ENCODE assay signal across 9 cellular contexts in the genomic region with DNA sequence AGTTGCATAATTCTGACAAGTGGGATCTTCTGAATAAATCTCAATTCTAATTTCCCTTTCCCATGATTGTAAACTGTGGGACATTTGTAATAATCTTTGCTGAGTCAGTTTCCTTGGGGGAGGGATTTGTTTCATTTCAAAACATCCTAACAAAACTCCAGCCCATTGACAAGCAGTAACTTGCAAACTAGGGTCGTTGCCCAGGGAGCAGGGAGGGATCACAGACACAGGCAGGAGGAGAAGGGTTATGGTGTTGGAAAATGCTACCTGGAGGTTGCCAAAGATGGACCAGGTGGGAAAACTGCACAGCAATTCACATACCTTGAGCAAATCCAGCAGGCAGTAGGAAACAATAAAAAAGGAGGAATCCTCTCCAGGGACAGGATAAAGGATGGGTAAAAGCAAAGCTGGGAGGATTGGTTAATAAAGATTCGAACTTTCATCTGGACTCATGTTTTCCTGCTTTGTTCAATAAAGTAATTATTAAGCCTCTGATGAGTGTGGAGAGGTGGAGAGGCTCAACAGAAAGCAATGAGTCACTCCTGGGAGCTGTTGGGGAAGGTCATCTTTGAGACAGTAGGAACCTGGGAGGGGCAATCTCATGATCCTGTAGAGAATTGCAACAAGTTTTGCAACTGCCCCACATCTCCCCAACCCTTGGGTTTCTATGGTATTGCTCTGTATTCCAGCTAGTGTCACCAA.
A peak's percentile ranks its signal among the peaks of the same experiment; 100 is the strongest.
DNase-seq lines count a peak whose midpoint lies in the region; ATAC-seq, FAIRE-seq and TF ChIP-seq lines count a peak whose summit lies in the region.
"Had no signal": no experiment of that assay in that cellular context is flagged by ENCODE, and none has a peak within 500 bp of the region (broad histone marks: within the 10 kb centered on the region; RNA-seq: fewer than 3 reads in every experiment).

No MANE protein-coding gene starts in this region.

- POLR2A ChIA-PET in PC-3 (lab: Charles Lee; ENCODE audit: unreplicated experiment): no interaction called here

- no peak for TF ChIP-seq CTCF in PC-3 (conservative IDR thresholded peaks at IDR 0.05; ENCODE audit: low read depth, low read length)
- no peak for TF ChIP-seq CTCF in psoas muscle (IDR thresholded peaks at IDR 0.05)
- TF ChIP-seq CTCF in WERI-Rb-1 (IDR thresholded peaks at IDR 0.05; ENCODE audit: low read depth, low read length): no peak

- H3K9me2 ChIP-seq in PC-3 (replicated peaks; ENCODE audit: low read length): no peaks in the 10 kb centered on the region

- no peaks in the 10 kb centered on the region for H3K9me3 Mint-ChIP-seq in natural killer cell treated with Interleukin-12 subunit alpha and Interleukin-12 subunit beta and Interleukin-15 and Interleukin-18, amount 100 ng/mL, for 72 hours
- H3K9me3 Mint-ChIP-seq: activated T-cell treated with anti-CD3 and anti-CD28 coated beads, Interleukin-2, amount 50 U/mL, for 72 hours had no signal

- H4K20me1 ChIP-seq in PC-3 (ENCODE audit: low read length): no peaks in the 10 kb centered on the region

- H3K9ac ChIP-seq in PC-3 (ENCODE audit: low read length): no peak overlapping the region

- no TSS peak for BruUV-seq in PC-3 (replicated peaks; lab: Mats Ljungman, UMichigan)

- H3K4me3 ChIP-seq in PC-3 (ENCODE audit: low read length) (no peak overlapping the region), psoas muscle (no peak overlapping the region), WERI-Rb-1 (ENCODE audit: low read depth, low read length) (no peak overlapping the region)

- no peaks in the 10 kb centered on the region for H3F3A ChIP-seq in PC-3 (ENCODE audit: low read length, unreplicated experiment)

- intact Hi-C loops in PC-3 (cut with micrococcal nuclease): no loop called here
- intact Hi-C loops in psoas muscle (cut with DNase I): no loop called here

- H3K27me3 ChIP-seq in PC-3 (ENCODE audit: low read length) (no peaks in the 10 kb centered on the region), psoas muscle (ENCODE audit: insufficient read depth in 3 of 3, low read length in 2 of 3) (no peaks in the 10 kb centered on the region), WERI-Rb-1 (ENCODE audit: insufficient read depth, low read depth, severe bottlenecking) (no peaks in the 10 kb centered on the region)

- H3K36me3 ChIP-seq in PC-3 (ENCODE audit: low read depth, low read length) (no peaks in the 10 kb centered on the region), psoas muscle (ENCODE audit: insufficient read depth in 1 of 2, low read depth in 1 of 2) (no peaks in the 10 kb centered on the region), WERI-Rb-1 (no peaks in the 10 kb centered on the region)

- ATAC-seq in PC-3: peak; percentile 70
- peak in 3 of 4 donors; percentile 37 to 48 (median 39) for ATAC-seq in psoas muscle
- ATAC-seq in natural killer cell treated with Interleukin-12 subunit alpha and Interleukin-12 subunit beta and Interleukin-15 and Interleukin-18, amount 100 ng/mL, for 72 hours: no peak
- ATAC-seq in GM19324 (IDR thresholded peaks at IDR 0.05; ENCODE audit: low FRiP score, unreplicated experiment): no peak
- ATAC-seq: activated T-cell treated with anti-CD3 and anti-CD28 coated beads, Interleukin-2, amount 50 U/mL, for 72 hours had no signal

- no peak overlapping the region for H3K27ac Mint-ChIP-seq in natural killer cell treated with Interleukin-12 subunit alpha and Interleukin-12 subunit beta and Interleukin-15 and Interleukin-18, amount 100 ng/mL, for 72 hours
- H3K27ac Mint-ChIP-seq: activated T-cell treated with anti-CD3 and anti-CD28 coated beads, Interleukin-2, amount 50 U/mL, for 72 hours had no signal

- peak; percentile 42 for DNase-seq in H54 (ENCODE audit: insufficient read length, low spot score)
- DNase-seq in PC-3: peak; percentile 51
- DNase-seq in fibroblast of gingiva (ENCODE audit: low read depth): peak; percentile 47
- DNase-seq in psoas muscle: no peak
- no peak for DNase-seq in natural killer cell treated with Interleukin-12 subunit alpha and Interleukin-12 subunit beta and Interleukin-15 and Interleukin-18, amount 100 ng/mL, for 72 hours (ENCODE audit: low spot score)
- no peak for DNase-seq in WERI-Rb-1
- no peak for DNase-seq in epidermal melanocyte (ENCODE audit: insufficient read length, low spot score)
- DNase-seq: activated T-cell treated with anti-CD3 and anti-CD28 coated beads, Interleukin-2, amount 50 U/mL, for 72 hours had no signal

- H3K9me3 ChIP-seq in PC-3 (ENCODE audit: low read length) (no peaks in the 10 kb centered on the region), psoas muscle (no peaks in the 10 kb centered on the region), WERI-Rb-1 (ENCODE audit: severe bottlenecking) (no peaks in the 10 kb centered on the region)

- H2AFZ ChIP-seq in PC-3 (ENCODE audit: low read length): peak overlapping the region; percentile 51

- H3K4me3 Mint-ChIP-seq in natural killer cell treated with Interleukin-12 subunit alpha and Interleukin-12 subunit beta and Interleukin-15 and Interleukin-18, amount 100 ng/mL, for 72 hours: no peak overlapping the region
- H3K4me3 Mint-ChIP-seq: activated T-cell treated with anti-CD3 and anti-CD28 coated beads, Interleukin-2, amount 50 U/mL, for 72 hours had no signal

- peaks cover 19% of the 10 kb centered on the region for H3K4me1 ChIP-seq in PC-3 (ENCODE audit: insufficient read depth, low read length)
- no peaks in the 10 kb centered on the region for H3K4me1 ChIP-seq in psoas muscle

- H3K79me2 ChIP-seq in PC-3 (ENCODE audit: low read length): no peaks in the 10 kb centered on the region

- no peaks in the 10 kb centered on the region for H3K36me3 Mint-ChIP-seq in natural killer cell treated with Interleukin-12 subunit alpha and Interleukin-12 subunit beta and Interleukin-15 and Interleukin-18, amount 100 ng/mL, for 72 hours

- H3K4me1 Mint-ChIP-seq in natural killer cell treated with Interleukin-12 subunit alpha and Interleukin-12 subunit beta and Interleukin-15 and Interleukin-18, amount 100 ng/mL, for 72 hours (ENCODE audit: low read depth in 2 of 2): no peaks in the 10 kb centered on the region

- WGBS in psoas muscle, 3 donors: 35 to 50% (median 42%) methylated on average over 2 of the region's 2 CpGs

- peaks cover 9 to 13% of the 10 kb centered on the region in 2 donors for H3K27me3 Mint-ChIP-seq in natural killer cell treated with Interleukin-12 subunit alpha and Interleukin-12 subunit beta and Interleukin-15 and Interleukin-18, amount 100 ng/mL, for 72 hours

- H3K4me2 ChIP-seq in PC-3 (ENCODE audit: low read length): peak overlapping the region; percentile 62

- no peak for TF ChIP-seq POLR2A in H54 (IDR thresholded peaks at IDR 0.05; ENCODE audit: low read depth, low read length)

- peak; percentile 92 for FAIRE-seq in H54 (lab: Jason Lieb, UNC)

- peak overlapping the region; percentile 58 for H3K27ac ChIP-seq in PC-3 (ENCODE audit: low read length)
- H3K27ac ChIP-seq in psoas muscle: no peak overlapping the region
- no peak overlapping the region for H3K27ac ChIP-seq in WERI-Rb-1

- CTCF ChIA-PET in PC-3 (lab: Charles Lee): no interaction called here

Comparison
In these comparisons a context has a peak if more than half of its experiments do, and no peak if none do; other contexts are left out.
1. DNase-seq: peak in H54 (single experiment), PC-3 (single experiment) and fibroblast of gingiva (single experiment); none in psoas muscle (0 of 2), natural killer cell treated with Interleukin-12 subunit alpha and Interleukin-12 subunit beta and Interleukin-15 and Interleukin-18, amount 100 ng/mL, for 72 hours (single experiment), WERI-Rb-1 (single experiment) and epidermal melanocyte (single experiment).
2. ATAC-seq: peak in PC-3 (single experiment) and psoas muscle (3 of 4); none in natural killer cell treated with Interleukin-12 subunit alpha and Interleukin-12 subunit beta and Interleukin-15 and Interleukin-18, amount 100 ng/mL, for 72 hours (0 of 2) and GM19324 (single experiment).